ENCODE assay signal across 1 cellular context in genomic region chr10:100986952-100987684, GRCh38.
TF ChIP-seq lines count a peak whose summit lies in the region.

TSS of gene MRPL43 (minus strand) at chr10:100987497. CDS start at chr10:100987443, 54 bp downstream.
TSS of gene TWNK (plus strand) at chr10:100987543. CDS start at chr10:100988211, 668 bp downstream.

TF ChIP-seq in HepG2, 621 proteins besides CTCF, POLR2A, EP300 and RAD21 (continued from another document and continues in another):
- TF ChIP-seq, protein P1, sequence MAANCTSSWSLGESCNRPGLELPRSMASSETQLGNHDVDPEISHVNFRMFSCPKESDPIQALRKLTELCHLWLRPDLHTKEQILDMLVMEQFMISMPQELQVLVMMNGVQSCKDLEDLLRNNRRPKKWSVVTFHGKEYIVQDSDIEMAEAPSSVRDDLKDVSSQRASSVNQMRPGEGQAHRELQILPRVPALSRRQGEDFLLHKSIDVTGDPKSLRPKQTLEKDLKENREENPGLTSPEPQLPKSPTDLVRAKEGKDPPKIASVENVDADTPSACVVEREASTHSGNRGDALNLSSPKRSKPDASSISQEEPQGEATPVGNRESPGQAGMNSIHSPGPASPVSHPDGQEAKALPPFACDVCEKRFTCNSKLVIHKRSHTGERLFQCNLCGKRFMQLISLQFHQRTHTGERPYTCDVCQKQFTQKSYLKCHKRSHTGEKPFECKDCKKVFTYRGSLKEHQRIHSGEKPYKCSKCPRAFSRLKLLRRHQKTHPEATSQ (CRISPR knock-in tag; IDR thresholded peaks at IDR 0.05; ENCODE audit: borderline replicate concordance) = no peak; the same call in none of the 2 replicates
- TF ChIP-seq ZFP36L1 (CRISPR knock-in tag; IDR thresholded peaks at IDR 0.05) (peak; percentile 76), SALL2 (CRISPR knock-in tag; IDR thresholded peaks at IDR 0.05) (peak; percentile 77; the same call in 1 of the 2 replicates), ASH2L (IDR thresholded peaks at IDR 0.05; ENCODE audit: insufficient read length, low read depth, low read length) (peak; percentile 95), E2F1 (CRISPR knock-in tag; IDR thresholded peaks at IDR 0.05) (no peak; the same call in 1 of the 2 replicates), ZFP62 (CRISPR knock-in tag; IDR thresholded peaks at IDR 0.05) (no peak), ZNF317 (CRISPR knock-in tag; IDR thresholded peaks at IDR 0.05) (no peak; the same call in 1 of the 2 replicates), PHF21A (CRISPR knock-in tag; IDR thresholded peaks at IDR 0.05) (peak; percentile 70), HMGXB3 (CRISPR knock-in tag; IDR thresholded peaks at IDR 0.05; ENCODE audit: borderline replicate concordance) (peak; percentile 36; the same call in 1 of the 2 replicates), MYNN (CRISPR knock-in tag; IDR thresholded peaks at IDR 0.05; ENCODE audit: low read depth) (0 out of 2 replicates have a peak, but pooled peaks have one; percentile 34), ZNF281 (CRISPR knock-in tag; IDR thresholded peaks at IDR 0.05; ENCODE audit: borderline replicate concordance) (peak; percentile 39; the same call in 1 of the 2 replicates), EZH2 (conservative IDR thresholded peaks at IDR 0.05; ENCODE audit: low read depth, low read length) (no peak), IRF2 (CRISPR knock-in tag; IDR thresholded peaks at IDR 0.05) (peak; percentile 47; the same call in 1 of the 2 replicates), HNRNPK (IDR thresholded peaks at IDR 0.05; ENCODE audit: low read depth, low read length, poor library complexity, severe bottlenecking) (peak; percentile 47), HMG20B (CRISPR knock-in tag; conservative IDR thresholded peaks at IDR 0.05) (no peak), MED1 (CRISPR knock-in tag; IDR thresholded peaks at IDR 0.05) (peak; percentile 43), MTERF4 (CRISPR knock-in tag; IDR thresholded peaks at IDR 0.05) (peak; percentile 72; the same call in 1 of the 2 replicates), EED (CRISPR knock-in tag; IDR thresholded peaks at IDR 0.05) (peak; percentile 64; the same call in 1 of the 2 replicates), ZNF768 (CRISPR knock-in tag; IDR thresholded peaks at IDR 0.05) (peak; percentile 58; the same call in 1 of the 2 replicates), CHCHD3 (CRISPR knock-in tag; IDR thresholded peaks at IDR 0.05) (no peak), CCDC6 (CRISPR knock-in tag; IDR thresholded peaks at IDR 0.05) (no peak), SP2 (CRISPR knock-in tag; IDR thresholded peaks at IDR 0.05) (peak; percentile 92), ARID2 (CRISPR knock-in tag; IDR thresholded peaks at IDR 0.05; ENCODE audit: borderline replicate concordance) (peak; percentile 88; the same call in 1 of the 2 replicates), HOXA7 (CRISPR knock-in tag; IDR thresholded peaks at IDR 0.05) (0 out of 2 replicates have a peak, but pooled peaks have one; percentile 40), RBFOX2 (IDR thresholded peaks at IDR 0.05; ENCODE audit: low read depth, low read length) (peak; percentile 98), KLF16 (CRISPR knock-in tag; IDR thresholded peaks at IDR 0.05) (peak in 1 of 2 experiments; percentile 66; a peak in 1 of 4 replicates)
- TF ChIP-seq, protein P2, sequence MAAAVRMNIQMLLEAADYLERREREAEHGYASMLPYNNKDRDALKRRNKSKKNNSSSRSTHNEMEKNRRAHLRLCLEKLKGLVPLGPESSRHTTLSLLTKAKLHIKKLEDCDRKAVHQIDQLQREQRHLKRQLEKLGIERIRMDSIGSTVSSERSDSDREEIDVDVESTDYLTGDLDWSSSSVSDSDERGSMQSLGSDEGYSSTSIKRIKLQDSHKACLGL (CRISPR knock-in tag; IDR thresholded peaks at IDR 0.05) = peak; percentile 92
- TF ChIP-seq, protein P3, sequence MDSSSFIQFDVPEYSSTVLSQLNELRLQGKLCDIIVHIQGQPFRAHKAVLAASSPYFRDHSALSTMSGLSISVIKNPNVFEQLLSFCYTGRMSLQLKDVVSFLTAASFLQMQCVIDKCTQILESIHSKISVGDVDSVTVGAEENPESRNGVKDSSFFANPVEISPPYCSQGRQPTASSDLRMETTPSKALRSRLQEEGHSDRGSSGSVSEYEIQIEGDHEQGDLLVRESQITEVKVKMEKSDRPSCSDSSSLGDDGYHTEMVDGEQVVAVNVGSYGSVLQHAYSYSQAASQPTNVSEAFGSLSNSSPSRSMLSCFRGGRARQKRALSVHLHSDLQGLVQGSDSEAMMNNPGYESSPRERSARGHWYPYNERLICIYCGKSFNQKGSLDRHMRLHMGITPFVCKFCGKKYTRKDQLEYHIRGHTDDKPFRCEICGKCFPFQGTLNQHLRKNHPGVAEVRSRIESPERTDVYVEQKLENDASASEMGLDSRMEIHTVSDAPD (CRISPR knock-in tag; IDR thresholded peaks at IDR 0.05) = 0 out of 2 replicates have a peak, but pooled peaks have one; percentile 79
- TF ChIP-seq, protein P4, sequence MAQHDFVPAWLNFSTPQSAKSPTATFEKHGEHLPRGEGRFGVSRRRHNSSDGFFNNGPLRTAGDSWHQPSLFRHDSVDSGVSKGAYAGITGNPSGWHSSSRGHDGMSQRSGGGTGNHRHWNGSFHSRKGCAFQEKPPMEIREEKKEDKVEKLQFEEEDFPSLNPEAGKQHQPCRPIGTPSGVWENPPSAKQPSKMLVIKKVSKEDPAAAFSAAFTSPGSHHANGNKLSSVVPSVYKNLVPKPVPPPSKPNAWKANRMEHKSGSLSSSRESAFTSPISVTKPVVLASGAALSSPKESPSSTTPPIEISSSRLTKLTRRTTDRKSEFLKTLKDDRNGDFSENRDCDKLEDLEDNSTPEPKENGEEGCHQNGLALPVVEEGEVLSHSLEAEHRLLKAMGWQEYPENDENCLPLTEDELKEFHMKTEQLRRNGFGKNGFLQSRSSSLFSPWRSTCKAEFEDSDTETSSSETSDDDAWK (CRISPR knock-in tag; IDR thresholded peaks at IDR 0.05) = no peak
- TF ChIP-seq, protein P5, sequence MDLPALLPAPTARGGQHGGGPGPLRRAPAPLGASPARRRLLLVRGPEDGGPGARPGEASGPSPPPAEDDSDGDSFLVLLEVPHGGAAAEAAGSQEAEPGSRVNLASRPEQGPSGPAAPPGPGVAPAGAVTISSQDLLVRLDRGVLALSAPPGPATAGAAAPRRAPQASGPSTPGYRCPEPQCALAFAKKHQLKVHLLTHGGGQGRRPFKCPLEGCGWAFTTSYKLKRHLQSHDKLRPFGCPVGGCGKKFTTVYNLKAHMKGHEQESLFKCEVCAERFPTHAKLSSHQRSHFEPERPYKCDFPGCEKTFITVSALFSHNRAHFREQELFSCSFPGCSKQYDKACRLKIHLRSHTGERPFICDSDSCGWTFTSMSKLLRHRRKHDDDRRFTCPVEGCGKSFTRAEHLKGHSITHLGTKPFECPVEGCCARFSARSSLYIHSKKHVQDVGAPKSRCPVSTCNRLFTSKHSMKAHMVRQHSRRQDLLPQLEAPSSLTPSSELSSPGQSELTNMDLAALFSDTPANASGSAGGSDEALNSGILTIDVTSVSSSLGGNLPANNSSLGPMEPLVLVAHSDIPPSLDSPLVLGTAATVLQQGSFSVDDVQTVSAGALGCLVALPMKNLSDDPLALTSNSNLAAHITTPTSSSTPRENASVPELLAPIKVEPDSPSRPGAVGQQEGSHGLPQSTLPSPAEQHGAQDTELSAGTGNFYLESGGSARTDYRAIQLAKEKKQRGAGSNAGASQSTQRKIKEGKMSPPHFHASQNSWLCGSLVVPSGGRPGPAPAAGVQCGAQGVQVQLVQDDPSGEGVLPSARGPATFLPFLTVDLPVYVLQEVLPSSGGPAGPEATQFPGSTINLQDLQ (CRISPR knock-in tag; IDR thresholded peaks at IDR 0.05) = 0 out of 2 replicates have a peak, but pooled peaks have one; percentile 52
- TF ChIP-seq, protein P6, sequence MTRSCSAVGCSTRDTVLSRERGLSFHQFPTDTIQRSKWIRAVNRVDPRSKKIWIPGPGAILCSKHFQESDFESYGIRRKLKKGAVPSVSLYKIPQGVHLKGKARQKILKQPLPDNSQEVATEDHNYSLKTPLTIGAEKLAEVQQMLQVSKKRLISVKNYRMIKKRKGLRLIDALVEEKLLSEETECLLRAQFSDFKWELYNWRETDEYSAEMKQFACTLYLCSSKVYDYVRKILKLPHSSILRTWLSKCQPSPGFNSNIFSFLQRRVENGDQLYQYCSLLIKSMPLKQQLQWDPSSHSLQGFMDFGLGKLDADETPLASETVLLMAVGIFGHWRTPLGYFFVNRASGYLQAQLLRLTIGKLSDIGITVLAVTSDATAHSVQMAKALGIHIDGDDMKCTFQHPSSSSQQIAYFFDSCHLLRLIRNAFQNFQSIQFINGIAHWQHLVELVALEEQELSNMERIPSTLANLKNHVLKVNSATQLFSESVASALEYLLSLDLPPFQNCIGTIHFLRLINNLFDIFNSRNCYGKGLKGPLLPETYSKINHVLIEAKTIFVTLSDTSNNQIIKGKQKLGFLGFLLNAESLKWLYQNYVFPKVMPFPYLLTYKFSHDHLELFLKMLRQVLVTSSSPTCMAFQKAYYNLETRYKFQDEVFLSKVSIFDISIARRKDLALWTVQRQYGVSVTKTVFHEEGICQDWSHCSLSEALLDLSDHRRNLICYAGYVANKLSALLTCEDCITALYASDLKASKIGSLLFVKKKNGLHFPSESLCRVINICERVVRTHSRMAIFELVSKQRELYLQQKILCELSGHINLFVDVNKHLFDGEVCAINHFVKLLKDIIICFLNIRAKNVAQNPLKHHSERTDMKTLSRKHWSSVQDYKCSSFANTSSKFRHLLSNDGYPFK (CRISPR knock-in tag; IDR thresholded peaks at IDR 0.05; ENCODE audit: borderline replicate concordance) = peak; percentile 86; the same call in 1 of the 2 replicates
- TF ChIP-seq, protein P7, sequence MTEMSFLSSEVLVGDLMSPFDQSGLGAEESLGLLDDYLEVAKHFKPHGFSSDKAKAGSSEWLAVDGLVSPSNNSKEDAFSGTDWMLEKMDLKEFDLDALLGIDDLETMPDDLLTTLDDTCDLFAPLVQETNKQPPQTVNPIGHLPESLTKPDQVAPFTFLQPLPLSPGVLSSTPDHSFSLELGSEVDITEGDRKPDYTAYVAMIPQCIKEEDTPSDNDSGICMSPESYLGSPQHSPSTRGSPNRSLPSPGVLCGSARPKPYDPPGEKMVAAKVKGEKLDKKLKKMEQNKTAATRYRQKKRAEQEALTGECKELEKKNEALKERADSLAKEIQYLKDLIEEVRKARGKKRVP (CRISPR knock-in tag; IDR thresholded peaks at IDR 0.05) = peak in 1 of 2 experiments; percentile 50; a peak in 1 of 4 replicates
